ENCODE assay signal across 8 cellular contexts in genomic region chr3:172635588-172635987, GRCh38.
A peak's percentile ranks its signal among the peaks of the same experiment; 100 is the strongest.
DNase-seq lines count a peak whose midpoint lies in the region; ATAC-seq and TF ChIP-seq lines count a peak whose summit lies in the region.

No MANE protein-coding gene starts in this region.

- ATAC-seq in GM18502 (IDR thresholded peaks at IDR 0.05; ENCODE audit: poor library complexity, unreplicated experiment) (peak; percentile 100), GM21447 (IDR thresholded peaks at IDR 0.05; ENCODE audit: unreplicated experiment) (peak; percentile 99), HG03571 (IDR thresholded peaks at IDR 0.05; ENCODE audit: unreplicated experiment) (peak; percentile 94), foreskin keratinocyte (peak; percentile 98)

- TF ChIP-seq CTCF in foreskin keratinocyte (conservative IDR thresholded peaks at IDR 0.05), result peak; percentile 47

- H3K27me3 ChIP-seq in foreskin keratinocyte, result no peaks in the 10 kb centered on the region

- H3K4me1 ChIP-seq in foreskin keratinocyte, result no peaks in the 10 kb centered on the region

- H3K27ac ChIP-seq in foreskin keratinocyte, result peak overlapping the region; percentile 82

- DNase-seq in foreskin keratinocyte (peak; percentile 49 to 80), mesenteric fat pad (ENCODE audit: low spot score) (no peak), amygdala (lab: John Stamatoyannopoulos, UW) (no peak)
- no peak for DNase-seq in effector CD4-positive, alpha-beta T cell
- DNase-seq in stimulated activated CD4-positive, alpha-beta T cell treated with anti-CD3 and anti-CD28 coated beads, Interleukin-4, amount 100 ng/mL, for 1 hour, result no peak

Comparison
In these comparisons a context has a peak if more than half of its experiments do, and no peak if none do; other contexts are left out.
1. DNase-seq: peak in foreskin keratinocyte (2 of 2); none in mesenteric fat pad (single experiment), effector CD4-positive, alpha-beta T cell (single experiment), stimulated activated CD4-positive, alpha-beta T cell treated with anti-CD3 and anti-CD28 coated beads, Interleukin-4, amount 100 ng/mL, for 1 hour (single experiment) and amygdala (0 of 56).
2. Peak in every context shown above with its lines, with median percentiles within 50 percentile points of each other: ATAC-seq.